In genomic region chr4:87497141-87497540, GRCh38 we compare ENCODE assay signal across 8 cellular contexts. TPM values are rescaled to one million over a fixed set of nuclear protein-coding genes. Genes with fewer than 3 reads are reported as not detected.
DNase-seq lines count a peak whose midpoint lies in the region; ATAC-seq, FAIRE-seq and TF ChIP-seq lines count a peak whose summit lies in the region.
"Had no signal": no experiment of that assay in that cellular context is flagged by ENCODE, and none has a peak within 500 bp of the region (broad histone marks: within the 10 kb centered on the region; RNA-seq: fewer than 3 reads in every experiment).

No MANE protein-coding gene starts in this region.

- H2BK20ac ChIP-seq in IMR-90 (ENCODE audit: low read depth, low read length), result no peak overlapping the region

- H3K4me3 ChIP-seq in GM06990 (replicated peaks; ENCODE audit: low read depth, low read length), result no peak overlapping the region
- H3K4me3 ChIP-seq in IMR-90 (ENCODE audit: insufficient read depth, low read depth, low read length), result no peak overlapping the region
- no peak overlapping the region for H3K4me3 ChIP-seq in cardiac fibroblast (replicated peaks in 1 of 2; ENCODE audit: low read depth in 2 of 2, low read length in 2 of 2)

- H2BK5ac ChIP-seq in IMR-90 (ENCODE audit: low read depth, low read length, poor library complexity, severe bottlenecking), result no peak overlapping the region

- no peak overlapping the region for H3K4me3 Mint-ChIP-seq in progenitor cell of endocrine pancreas (ENCODE audit: low read depth)
- H3K4me3 Mint-ChIP-seq: activated naive CD8-positive, alpha-beta T cell had no signal

- H3K14ac ChIP-seq in IMR-90 (replicated peaks; ENCODE audit: low read depth, low read length), result no peak overlapping the region

- H2AFZ ChIP-seq in IMR-90 (replicated peaks; ENCODE audit: low read length, poor library complexity), result no peak overlapping the region

- POLR2A ChIA-PET in IMR-90 (lab: Charles Lee; ENCODE audit: unreplicated experiment), result interaction anchor here (0.6 kb wide), 1 partner anchor 40 kb away, joined by 13 read pairs; no protein-coding TSS in a partner anchor

- no peak overlapping the region for H4K91ac ChIP-seq in IMR-90 (ENCODE audit: insufficient read depth, low read depth, low read length)

- dilution Hi-C loops in IMR-90 (cut with HindIII; ENCODE audit: low sequenced_read_pairs, unreplicated experiment), result no loop called here

- H2BK120ac ChIP-seq in IMR-90 (ENCODE audit: low read depth, low read length), result no peak overlapping the region

- H3K27ac ChIP-seq in IMR-90 (ENCODE audit: insufficient read depth, low read length), result no peak overlapping the region

- in situ Hi-C loops in IMR-90 (cut with MboI; ENCODE audit: low sequenced_read_pairs), result no loop called here

- no peak for FAIRE-seq in urothelium cell line (lab: Jason Lieb, UNC)

- no peak overlapping the region for H2BK15ac ChIP-seq in IMR-90 (ENCODE audit: low read depth, low read length)

- no peak for ATAC-seq in IMR-90 (ENCODE audit: low read depth)

- H4K8ac ChIP-seq in IMR-90 (ENCODE audit: low read depth in 2 of 2, low read length in 2 of 2), result no peak overlapping the region

- TF ChIP-seq CTCF in GM06990 (IDR thresholded peaks at IDR 0.05; ENCODE audit: insufficient read depth, low read length, poor library complexity, severe bottlenecking) (peak; percentile 63), IMR-90 (conservative IDR thresholded peaks at IDR 0.05; ENCODE audit: low read depth, low read length) (peak; percentile 16; the same call in 1 of the 2 replicates), cardiac fibroblast (IDR thresholded peaks at IDR 0.05; ENCODE audit: low read depth, low read length) (peak; percentile 42), progenitor cell of endocrine pancreas (IDR thresholded peaks at IDR 0.05; ENCODE audit: unreplicated experiment) (peak; percentile 33)

- no peaks in the 10 kb centered on the region for H3K9me3 Mint-ChIP-seq in progenitor cell of endocrine pancreas (ENCODE audit: low read depth)

- intact Hi-C loops in IMR-90 (cut with micrococcal nuclease), result no loop called here

- no peak overlapping the region for H3K56ac ChIP-seq in IMR-90 (ENCODE audit: extremely low read depth, insufficient read depth, low read length)

- H2AK9ac ChIP-seq in IMR-90 (replicated peaks; ENCODE audit: low read depth, low read length, poor library complexity), result no peak overlapping the region

- H4K20me1 ChIP-seq in IMR-90 (ENCODE audit: insufficient read depth, low read length), result no peaks in the 10 kb centered on the region

- H3K18ac ChIP-seq in IMR-90 (ENCODE audit: low read depth, low read length), result no peak overlapping the region

- H3K4me2 ChIP-seq in IMR-90 (ENCODE audit: low read depth, low read length), result no peak overlapping the region

- no peak overlapping the region for H3K9ac ChIP-seq in IMR-90 (ENCODE audit: low read depth, low read length)

- CTCF ChIA-PET in IMR-90 (lab: Yijun Ruan, JAX), result interaction anchor here (0.8 to 1.0 kb wide), 2 partner anchors 14 to 15 kb away, joined by 3 read pairs; no protein-coding TSS in a partner anchor

- no peak overlapping the region for H3K27ac Mint-ChIP-seq in progenitor cell of endocrine pancreas
- H3K27ac Mint-ChIP-seq: activated naive CD8-positive, alpha-beta T cell had no signal

- H2AK5ac ChIP-seq in IMR-90 (ENCODE audit: low read depth, low read length), result no peak overlapping the region

- H3K36me3 ChIP-seq in GM06990 (ENCODE audit: control insufficient read depth, insufficient read depth, low read length), result no peaks in the 10 kb centered on the region
- H3K36me3 ChIP-seq in IMR-90 (ENCODE audit: control insufficient read depth, insufficient read depth, low read length), result no peaks in the 10 kb centered on the region

- DNase-seq in GM06990 (ENCODE audit: extremely low read depth, insufficient read length) (no peak), IMR-90 (no peak), cardiac fibroblast (ENCODE audit: low read depth in 2 of 2) (no peak), progenitor cell of endocrine pancreas (ENCODE audit: low spot score, unreplicated experiment) (no peak), ecto neural progenitor cell (ENCODE audit: low spot score) (no peak), NCI-H128 (lab: John Stamatoyannopoulos, UW; ENCODE audit: unreplicated experiment) (no peak), urothelium cell line (ENCODE audit: low spot score) (no peak)

- H3K9me1 ChIP-seq in IMR-90 (ENCODE audit: insufficient read depth, low read length), result no peaks in the 10 kb centered on the region

- no TSS peak for BruUV-seq in IMR-90 (replicated peaks; lab: Mats Ljungman, UMichigan)

- no peak overlapping the region for H3K23ac ChIP-seq in IMR-90 (ENCODE audit: low read depth, low read length)

- no peaks in the 10 kb centered on the region for H3K27me3 ChIP-seq in GM06990 (replicated peaks; ENCODE audit: control insufficient read depth, insufficient read depth, low read length)
- no peaks in the 10 kb centered on the region for H3K27me3 ChIP-seq in IMR-90 (ENCODE audit: control insufficient read depth, insufficient read depth, low read length)

- no peaks in the 10 kb centered on the region for H3K4me1 ChIP-seq in IMR-90 (ENCODE audit: control insufficient read depth, insufficient read depth, low read length)

- no peaks in the 10 kb centered on the region for H3K9me3 ChIP-seq in IMR-90 (ENCODE audit: control insufficient read depth, insufficient read depth, low read length)

- TF ChIP-seq POLR2A in IMR-90 (IDR thresholded peaks at IDR 0.05; ENCODE audit: low read depth, low read length), result no peak

- WGBS in IMR-90 (ENCODE audit: extremely low coverage in 2 of 2, insufficient read length in 1 of 2), 2 experiments, result no CpG with 5 or more reads among the region's 2 CpGs

- no peak overlapping the region for H4K5ac ChIP-seq in IMR-90 (ENCODE audit: low read depth, low read length)

- peaks cover 5% of the 10 kb centered on the region for H3K4me1 Mint-ChIP-seq in progenitor cell of endocrine pancreas (ENCODE audit: low read depth)

- no peak for TF ChIP-seq RAD21 in IMR-90 (IDR thresholded peaks at IDR 0.05; ENCODE audit: low read length)

- no peaks in the 10 kb centered on the region for H3K27me3 Mint-ChIP-seq in progenitor cell of endocrine pancreas
- H3K27me3 Mint-ChIP-seq: activated naive CD8-positive, alpha-beta T cell had no signal

- no peaks in the 10 kb centered on the region for H3K36me3 Mint-ChIP-seq in progenitor cell of endocrine pancreas (ENCODE audit: insufficient read depth)
- H3K36me3 Mint-ChIP-seq: activated naive CD8-positive, alpha-beta T cell had no signal

- no peaks in the 10 kb centered on the region for H3K79me1 ChIP-seq in IMR-90 (ENCODE audit: low read depth in 1 of 2, low read length in 2 of 2)

- no peak overlapping the region for H3K4ac ChIP-seq in IMR-90 (ENCODE audit: low read depth, low read length)

TF ChIP-seq in IMR-90, 13 proteins besides CTCF, POLR2A, EP300 and RAD21:
- no peak for TF ChIP-seq MXI1 (IDR thresholded peaks at IDR 0.05; ENCODE audit: borderline replicate concordance, low read depth, low read length)

RNA-seq across cellular contexts. Expression of gene SPARCL1, which starts 32.0 kb away (rescaled TPM):
- total RNA-seq in IMR-90 (2012; rRNA removed) (not detected in 2 replicates), progenitor cell of endocrine pancreas (0.41 and 0.84 TPM in 2 replicates)
- polyA plus RNA-seq in IMR-90 (2012; rRNA removed), result not detected in 2 replicates
- polyA plus RNA-seq in IMR-90 (2012; cell fraction: cytosol; rRNA removed), result not detected in 2 replicates
- not detected in 2 replicates for polyA plus RNA-seq in IMR-90 (2012; cell fraction: nucleus; rRNA removed; ENCODE audit: low replicate concordance)
